9 cellular contexts compared by ENCODE assay signal in the genomic region with DNA sequence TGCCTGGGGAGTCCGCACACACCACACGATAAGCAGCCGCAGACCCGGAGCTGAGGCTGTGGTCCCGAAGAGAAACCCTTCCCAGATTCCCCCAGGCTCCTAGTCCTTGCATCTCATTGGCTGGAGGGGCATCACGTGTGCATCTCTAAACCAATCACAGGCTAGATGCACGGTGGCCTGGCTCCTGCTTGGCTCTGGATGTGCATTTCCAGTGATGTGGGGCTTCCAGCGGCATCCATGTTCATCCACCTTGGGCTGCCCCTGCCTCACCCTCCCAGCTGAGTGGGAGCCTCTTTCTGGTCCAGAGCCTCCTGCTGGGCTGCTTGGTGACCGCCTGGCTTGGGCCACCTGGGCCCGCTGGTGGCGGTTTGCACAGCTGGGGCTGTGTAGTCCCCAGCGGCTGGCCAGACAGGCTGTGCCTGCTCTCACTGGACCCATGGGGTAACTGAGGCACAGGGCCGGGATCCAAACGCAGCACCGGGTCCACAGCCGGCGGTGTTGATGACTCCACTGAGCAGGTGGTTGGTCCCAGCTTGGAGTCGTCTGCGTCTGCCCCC. TPM values are rescaled to one million over a fixed set of nuclear protein-coding genes. Genes with fewer than 3 reads are reported as not detected.
DNase-seq lines count a peak whose midpoint lies in the region; ATAC-seq lines count a peak whose summit lies in the region.
"Had no signal": no experiment of that assay in that cellular context is flagged by ENCODE, and none has a peak within 500 bp of the region (broad histone marks: within the 10 kb centered on the region; RNA-seq: fewer than 3 reads in every experiment).

No MANE protein-coding gene starts in this region.

- DNase-seq in H7: peak; percentile 72
- peak; percentile 62 for DNase-seq in NCI-H748 (lab: John Stamatoyannopoulos, UW; ENCODE audit: unreplicated experiment)
- DNase-seq in right cardiac atrium: peak in 2 of 3 donors; percentile 50 to 63
- no peak for DNase-seq in mucosa of gallbladder (ENCODE audit: low spot score)
- no peak for DNase-seq in DMS79 (lab: John Stamatoyannopoulos, UW)
- no peak for DNase-seq in NCI-H345 (lab: John Stamatoyannopoulos, UW)
- DNase-seq: NCI-H2107, SIG-M5 had no signal

- intact Hi-C loops in right cardiac atrium (cut with DNase I): no loop called here

- H3K4me3 ChIP-seq in H7 (ENCODE audit: insufficient read depth, low read depth, low read length) (no peak overlapping the region), right cardiac atrium (ENCODE audit: low read length) (no peak overlapping the region), subcutaneous abdominal adipose tissue (ENCODE audit: low read depth in 1 of 5, low read length in 5 of 5) (peak overlapping the region in 4 of 5 donors; percentile 52 to 72 (median 62))

- no peaks in the 10 kb centered on the region for H3K4me1 ChIP-seq in right cardiac atrium (ENCODE audit: control insufficient read depth, insufficient read depth, low read length)
- H3K4me1 ChIP-seq in subcutaneous abdominal adipose tissue (ENCODE audit: control insufficient read depth in 5 of 5, insufficient read depth in 5 of 5, low read length in 5 of 5): peaks cover 3 to 18% (median 13%) of the 10 kb centered on the region in 5 donors

- H3K9me3 ChIP-seq in right cardiac atrium (ENCODE audit: control insufficient read depth, low read length) (no peaks in the 10 kb centered on the region), subcutaneous abdominal adipose tissue (ENCODE audit: control insufficient read depth in 5 of 5, low read length in 5 of 5) (no peaks in the 10 kb centered on the region)

- peak overlapping the region in 2 of 5 donors; percentile 47 to 65 for H3K9ac ChIP-seq in subcutaneous abdominal adipose tissue (ENCODE audit: low read length in 5 of 5)

- H3K27me3 ChIP-seq in H7 (ENCODE audit: control insufficient read depth, insufficient read depth, low read length) (no peaks in the 10 kb centered on the region), right cardiac atrium (ENCODE audit: control insufficient read depth, insufficient read depth) (no peaks in the 10 kb centered on the region), subcutaneous abdominal adipose tissue (ENCODE audit: control insufficient read depth in 5 of 5, insufficient read depth in 4 of 5, low read length in 5 of 5) (no peaks in the 10 kb centered on the region)

- WGBS in right cardiac atrium: 84% methylated on average over 19 of the region's 19 CpGs

- peak; percentile 59 to 71 for ATAC-seq in right cardiac atrium

- H3K36me3 ChIP-seq in H7 (replicated peaks; ENCODE audit: control insufficient read depth, insufficient read depth, low read length) (no peaks in the 10 kb centered on the region), subcutaneous abdominal adipose tissue (ENCODE audit: control insufficient read depth in 5 of 5, insufficient read depth in 5 of 5, low read length in 5 of 5) (no peaks in the 10 kb centered on the region)

- H3K27ac ChIP-seq in right cardiac atrium (ENCODE audit: low read length): no peak overlapping the region
- H3K27ac ChIP-seq in subcutaneous abdominal adipose tissue (ENCODE audit: low read depth, low read length): peak overlapping the region; percentile 15

RNA-seq across cellular contexts. Expression of a gene that starts 41.1 kb away (rescaled TPM):
- 243 and 283 TPM in 2 replicates for total RNA-seq in H7 (2014; rRNA removed; shearing (Covaris generic))
- total RNA-seq in right cardiac atrium (100 to 1,000 TPM; 112 to 192 (median 171) TPM), mucosa of gallbladder (583 TPM)
- polyA plus RNA-seq in right cardiac atrium: 165 TPM

Comparison
In these comparisons a context has a peak if more than half of its experiments do, and no peak if none do; other contexts are left out.
1. DNase-seq: peak in H7 (single experiment), NCI-H748 (single experiment) and right cardiac atrium (2 of 3); none in mucosa of gallbladder (single experiment), DMS79 (single experiment) and NCI-H345 (single experiment).
2. H3K4me3 ChIP-seq: peak in subcutaneous abdominal adipose tissue (4 of 5); none in H7 (single experiment) and right cardiac atrium (single experiment).